11 cellular contexts compared by ENCODE assay signal in the genomic region with DNA sequence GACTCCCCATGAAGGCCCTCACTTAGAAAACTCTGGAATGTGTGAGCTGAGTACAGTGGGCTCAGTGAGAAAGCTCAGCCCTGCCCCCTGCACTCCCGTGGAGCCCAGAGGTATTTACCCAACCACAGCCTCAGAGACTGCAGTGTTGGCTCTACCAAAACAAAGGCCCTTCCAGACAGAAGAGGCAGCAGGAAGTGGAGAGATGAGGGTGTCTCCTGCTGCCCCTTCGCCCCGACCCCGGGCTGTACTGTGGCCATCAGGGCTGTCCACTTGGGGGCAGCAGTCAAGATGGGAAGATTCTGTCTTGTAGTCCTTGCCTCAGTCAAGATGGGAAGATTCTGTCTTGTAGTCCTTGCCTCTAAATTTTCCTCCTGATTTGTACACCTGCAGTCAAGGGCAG.
DNase-seq lines count a peak whose midpoint lies in the region; ATAC-seq, FAIRE-seq and TF ChIP-seq lines count a peak whose summit lies in the region.
"Had no signal": no experiment of that assay in that cellular context is flagged by ENCODE, and none has a peak within 500 bp of the region (broad histone marks: within the 10 kb centered on the region; RNA-seq: fewer than 3 reads in every experiment).

No MANE protein-coding gene starts in this region.

- H3K9me3 ChIP-seq in Caco-2, result no peaks in the 10 kb centered on the region
- peaks cover 10% of the 10 kb centered on the region; the same call in 1 of the 2 replicates for H3K9me3 ChIP-seq in IMR-90 (ENCODE audit: control insufficient read depth, insufficient read depth, low read length)
- no peaks in the 10 kb centered on the region for H3K9me3 ChIP-seq in K562 (replicated peaks; ENCODE audit: control insufficient read depth, insufficient read depth, low read depth, low read length)

- H3K27me3 ChIP-seq in Caco-2 (replicated peaks; ENCODE audit: control insufficient read depth, insufficient read depth, low read length) (no peaks in the 10 kb centered on the region; the same call in 1 of the 2 replicates), IMR-90 (ENCODE audit: control insufficient read depth, insufficient read depth, low read length) (no peaks in the 10 kb centered on the region; the same call in 1 of the 2 replicates), K562 (ENCODE audit: control insufficient read depth in 2 of 2, insufficient read depth in 2 of 2, low read length in 2 of 2) (peaks cover 0 to 17% of the 10 kb centered on the region in 2 experiments; a peak in 2 of 5 replicates), mesendoderm (ENCODE audit: insufficient read depth, low read length, poor library complexity) (no peaks in the 10 kb centered on the region)

- H4K8ac ChIP-seq in IMR-90 (ENCODE audit: low read depth in 2 of 2, low read length in 2 of 2), result no peak overlapping the region
- no peak overlapping the region for H4K8ac ChIP-seq in mesendoderm (ENCODE audit: low read depth, low read length)

- dilution Hi-C loops in IMR-90 (cut with HindIII; ENCODE audit: low sequenced_read_pairs, unreplicated experiment), result no loop called here

- POLR2A ChIA-PET in Caco-2 (lab: Charles Lee) (no interaction called here), IMR-90 (lab: Charles Lee; ENCODE audit: unreplicated experiment) (no interaction called here), K562 (lab: Yijun Ruan, JAX) (no interaction called here)

- no peaks in the 10 kb centered on the region for H3K36me3 Mint-ChIP-seq in Caco-2 (ENCODE audit: insufficient read depth, unreplicated experiment)

- H4K5ac ChIP-seq in IMR-90 (ENCODE audit: low read depth, low read length) (no peak overlapping the region), mesendoderm (ENCODE audit: low read length) (no peak overlapping the region)

- H3K79me2 ChIP-seq in K562 (ENCODE audit: control insufficient read depth, insufficient read depth, low read length) (no peaks in the 10 kb centered on the region), mesendoderm (ENCODE audit: control insufficient read depth, insufficient read depth, low read length) (no peaks in the 10 kb centered on the region)

- no peak overlapping the region for H2AFZ ChIP-seq in IMR-90 (replicated peaks; ENCODE audit: low read length, poor library complexity)
- no peak overlapping the region for H2AFZ ChIP-seq in K562 (ENCODE audit: low read depth, low read length)

- H3K4ac ChIP-seq in IMR-90 (ENCODE audit: low read depth, low read length) (no peak overlapping the region), mesendoderm (ENCODE audit: low read depth, low read length) (no peak overlapping the region)

- H2BK5ac ChIP-seq in IMR-90 (ENCODE audit: low read depth, low read length, poor library complexity, severe bottlenecking), result no peak overlapping the region
- H2BK5ac ChIP-seq in mesendoderm (ENCODE audit: low read length), result no peak overlapping the region

- peaks cover 17% of the 10 kb centered on the region for H3K27me3 Mint-ChIP-seq in Caco-2 (ENCODE audit: insufficient read depth, unreplicated experiment)

- H2AK5ac ChIP-seq in IMR-90 (ENCODE audit: low read depth, low read length) (no peak overlapping the region), mesendoderm (ENCODE audit: low read length) (no peak overlapping the region)

- H2BK120ac ChIP-seq in IMR-90 (ENCODE audit: low read depth, low read length) (no peak overlapping the region), mesendoderm (ENCODE audit: low read depth, low read length) (no peak overlapping the region)

- no peak overlapping the region for H3K18ac ChIP-seq in IMR-90 (ENCODE audit: low read depth, low read length)
- H3K18ac ChIP-seq in mesendoderm (ENCODE audit: low read length), result no peak overlapping the region

- H3K4me1 ChIP-seq in Caco-2 (no peaks in the 10 kb centered on the region), IMR-90 (ENCODE audit: control insufficient read depth, insufficient read depth, low read length) (no peaks in the 10 kb centered on the region), K562 (replicated peaks in 1 of 2; ENCODE audit: control insufficient read depth in 2 of 2, insufficient read depth in 2 of 2, low read length in 2 of 2) (no peaks in the 10 kb centered on the region), mesendoderm (ENCODE audit: control insufficient read depth, low read depth, low read length) (no peaks in the 10 kb centered on the region)

- no peak overlapping the region for H3K9ac ChIP-seq in IMR-90 (ENCODE audit: low read depth, low read length)
- H3K9ac ChIP-seq in K562 (ENCODE audit: insufficient read depth in 1 of 2, low read depth in 2 of 2, low read length in 2 of 2), result no peak overlapping the region
- no peak overlapping the region for H3K9ac ChIP-seq in mesendoderm (ENCODE audit: low read length)

- no peak for TF ChIP-seq EP300 in K562 (IDR thresholded peaks at IDR 0.05; ENCODE audit: low read length)

- no peak overlapping the region for H2AK9ac ChIP-seq in IMR-90 (replicated peaks; ENCODE audit: low read depth, low read length, poor library complexity)

- no peak overlapping the region for H3K23ac ChIP-seq in IMR-90 (ENCODE audit: low read depth, low read length)
- no peak overlapping the region for H3K23ac ChIP-seq in mesendoderm (ENCODE audit: low read length)

- in situ Hi-C loops in IMR-90 (cut with MboI; ENCODE audit: low sequenced_read_pairs), result no loop called here
- in situ Hi-C loops in K562 (cut with MboI), result no loop called here

- no TSS peak for BruUV-seq in Caco-2 (replicated peaks; lab: Mats Ljungman, UMichigan)
- BruUV-seq in IMR-90 (replicated peaks; lab: Mats Ljungman, UMichigan), result no TSS peak
- BruUV-seq in K562 (replicated peaks; lab: Mats Ljungman, UMichigan), result no TSS peak

- no peak overlapping the region for H2BK20ac ChIP-seq in IMR-90 (ENCODE audit: low read depth, low read length)

- no peak overlapping the region for H3K27ac Mint-ChIP-seq in Caco-2 (ENCODE audit: unreplicated experiment)

- H3K9me3 Mint-ChIP-seq in Caco-2 (ENCODE audit: unreplicated experiment), result no peaks in the 10 kb centered on the region

- 28% methylated on average over 3 of the region's 4 CpGs; no CpG with 5 or more reads in 1 of the 2 experiments for WGBS in IMR-90 (ENCODE audit: extremely low coverage in 2 of 2, insufficient read length in 1 of 2), 2 experiments
- WGBS in K562 (ENCODE audit: insufficient coverage, low coverage, missing lambda C conversion rate), result 0% methylated on average over 4 of the region's 4 CpGs
- WGBS in mesendoderm (ENCODE audit: extremely low coverage, insufficient coverage, low lambda C conversion rate), result no CpG with 5 or more reads among the region's 4 CpGs

- TF ChIP-seq POLR2A in IMR-90 (IDR thresholded peaks at IDR 0.05; ENCODE audit: low read depth, low read length), result no peak
- TF ChIP-seq POLR2A in K562 (conservative IDR thresholded peaks at IDR 0.05), result no peak

- peak; percentile 44 to 52 for TF ChIP-seq CTCF in Caco-2 (IDR thresholded peaks at IDR 0.05; ENCODE audit: insufficient read depth in 1 of 2, low read depth in 1 of 2, low read length in 1 of 2, severe bottlenecking in 1 of 2, unreplicated experiment in 1 of 2)
- TF ChIP-seq CTCF in IMR-90 (conservative IDR thresholded peaks at IDR 0.05; ENCODE audit: low read depth, low read length), result no peak
- TF ChIP-seq CTCF in K562 (IDR thresholded peaks at IDR 0.05 in 2 of 3, conservative IDR thresholded peaks at IDR 0.05 in 1 of 3; ENCODE audit: insufficient read depth in 2 of 3, low read depth in 1 of 3, low read length in 3 of 3), result peak; percentile 14 to 60 (median 37); a peak in 4 of 6 replicates

- H3K4me1 Mint-ChIP-seq in Caco-2 (ENCODE audit: low read depth, unreplicated experiment), result no peaks in the 10 kb centered on the region

- no peak overlapping the region for H2BK15ac ChIP-seq in IMR-90 (ENCODE audit: low read depth, low read length)
- no peak overlapping the region for H2BK15ac ChIP-seq in mesendoderm (replicated peaks; ENCODE audit: low read depth)

- peak; percentile 60 for ATAC-seq in IMR-90 (ENCODE audit: low read depth)
- ATAC-seq in K562, result peak; percentile 82
- no peak for ATAC-seq in GM21737 (IDR thresholded peaks at IDR 0.05; ENCODE audit: unreplicated experiment)
- no peak for ATAC-seq in GM18868 (IDR thresholded peaks at IDR 0.05; ENCODE audit: unreplicated experiment)
- no peak for ATAC-seq in GM21367 (IDR thresholded peaks at IDR 0.05; ENCODE audit: unreplicated experiment)

- CTCF ChIA-PET in Caco-2 (lab: Charles Lee), result interaction anchor here (0.7 kb wide), 1 partner anchor 8 kb away, joined by 3 read pairs; no protein-coding TSS in a partner anchor
- CTCF ChIA-PET in IMR-90 (lab: Yijun Ruan, JAX), result no interaction called here
- CTCF ChIA-PET in K562 (lab: Yijun Ruan, JAX; ENCODE audit: low intra/inter-chr PET ratio), result no interaction called here

- H3K4me2 ChIP-seq in IMR-90 (ENCODE audit: low read depth, low read length) (no peak overlapping the region), K562 (ENCODE audit: insufficient read depth, low read length) (no peak overlapping the region), mesendoderm (ENCODE audit: low read length) (no peak overlapping the region)

- intact Hi-C loops in Caco-2 (cut with micrococcal nuclease; ENCODE audit: unreplicated experiment), result loop anchor here (5.0 kb wide), 1 partner anchor 148 kb away; no protein-coding TSS in a partner anchor
- intact Hi-C loops in IMR-90 (cut with micrococcal nuclease), result no loop called here
- intact Hi-C loops in K562 (cut with micrococcal nuclease), result no loop called here

- TF ChIP-seq RAD21 in IMR-90 (IDR thresholded peaks at IDR 0.05; ENCODE audit: low read length) (no peak), K562 (CRISPR knock-in tag; conservative IDR thresholded peaks at IDR 0.05 in 1 of 2, IDR thresholded peaks at IDR 0.05 in 1 of 2) (peak in 1 of 2 experiments; percentile 31; a peak in 1 of 4 replicates)

- H4K91ac ChIP-seq in IMR-90 (ENCODE audit: insufficient read depth, low read depth, low read length), result no peak overlapping the region

- H3K79me1 ChIP-seq in IMR-90 (ENCODE audit: low read depth in 1 of 2, low read length in 2 of 2) (no peaks in the 10 kb centered on the region), mesendoderm (ENCODE audit: low read length) (no peaks in the 10 kb centered on the region)

- DNase-seq in Caco-2 (peak in 1 of 2 experiments; percentile 47), IMR-90 (no peak), K562 (ENCODE audit: extremely low read depth in 1 of 4, low spot score in 3 of 4) (peak; percentile 23 to 41 (median 28)), mesendoderm (peak; percentile 74), 8988T (no peak)
- DNase-seq: DMS79, NCI-H1694 had no signal

- H3K56ac ChIP-seq in IMR-90 (ENCODE audit: extremely low read depth, insufficient read depth, low read length), result no peak overlapping the region
- H3K56ac ChIP-seq in mesendoderm (ENCODE audit: low read length), result no peak overlapping the region

- H3K27ac ChIP-seq in IMR-90 (ENCODE audit: insufficient read depth, low read length) (no peak overlapping the region), K562 (ENCODE audit: extremely low read depth, low read depth, low read length) (no peak overlapping the region), mesendoderm (ENCODE audit: low read depth, low read length) (no peak overlapping the region)

- H3K36me3 ChIP-seq in Caco-2 (ENCODE audit: control insufficient read depth, insufficient read depth, low read length) (no peaks in the 10 kb centered on the region), IMR-90 (ENCODE audit: control insufficient read depth, insufficient read depth, low read length) (no peaks in the 10 kb centered on the region), K562 (ENCODE audit: control insufficient read depth, insufficient read depth, low read length) (no peaks in the 10 kb centered on the region), mesendoderm (ENCODE audit: control insufficient read depth, insufficient read depth, low read length) (no peaks in the 10 kb centered on the region)

- H3K14ac ChIP-seq in IMR-90 (replicated peaks; ENCODE audit: low read depth, low read length), result no peak overlapping the region

- H3K9me1 ChIP-seq in IMR-90 (ENCODE audit: insufficient read depth, low read length), result no peaks in the 10 kb centered on the region
- H3K9me1 ChIP-seq in K562 (ENCODE audit: control insufficient read depth, insufficient read depth, low read length), result no peaks in the 10 kb centered on the region

- H3K4me3 ChIP-seq in Caco-2 (ENCODE audit: low read depth, low read length) (no peak overlapping the region), IMR-90 (ENCODE audit: insufficient read depth, low read depth, low read length) (no peak overlapping the region), K562 (no peak overlapping the region), mesendoderm (ENCODE audit: low read length) (no peak overlapping the region)

- no peak overlapping the region for H3K4me3 Mint-ChIP-seq in Caco-2 (ENCODE audit: unreplicated experiment)

- H4K20me1 ChIP-seq in IMR-90 (ENCODE audit: insufficient read depth, low read length) (no peaks in the 10 kb centered on the region), K562 (replicated peaks; ENCODE audit: control insufficient read depth, insufficient read depth, low read length) (peaks cover 4% of the 10 kb centered on the region; the same call in 1 of the 2 replicates)

- FAIRE-seq in K562 (lab: Jason Lieb, UNC), result no peak
- FAIRE-seq: GM18507 had no signal

Comparison
In these comparisons a context has a peak if more than half of its experiments do, and no peak if none do; other contexts are left out.
1. DNase-seq: peak in K562 (4 of 4) and mesendoderm (single experiment); none in IMR-90 (single experiment) and 8988T (single experiment).
2. ATAC-seq: peak in IMR-90 (single experiment) and K562 (single experiment); none in GM21737 (single experiment), GM18868 (single experiment) and GM21367 (single experiment).